Comparison of ENCODE assay signal across 1 cellular context in the genomic region with DNA sequence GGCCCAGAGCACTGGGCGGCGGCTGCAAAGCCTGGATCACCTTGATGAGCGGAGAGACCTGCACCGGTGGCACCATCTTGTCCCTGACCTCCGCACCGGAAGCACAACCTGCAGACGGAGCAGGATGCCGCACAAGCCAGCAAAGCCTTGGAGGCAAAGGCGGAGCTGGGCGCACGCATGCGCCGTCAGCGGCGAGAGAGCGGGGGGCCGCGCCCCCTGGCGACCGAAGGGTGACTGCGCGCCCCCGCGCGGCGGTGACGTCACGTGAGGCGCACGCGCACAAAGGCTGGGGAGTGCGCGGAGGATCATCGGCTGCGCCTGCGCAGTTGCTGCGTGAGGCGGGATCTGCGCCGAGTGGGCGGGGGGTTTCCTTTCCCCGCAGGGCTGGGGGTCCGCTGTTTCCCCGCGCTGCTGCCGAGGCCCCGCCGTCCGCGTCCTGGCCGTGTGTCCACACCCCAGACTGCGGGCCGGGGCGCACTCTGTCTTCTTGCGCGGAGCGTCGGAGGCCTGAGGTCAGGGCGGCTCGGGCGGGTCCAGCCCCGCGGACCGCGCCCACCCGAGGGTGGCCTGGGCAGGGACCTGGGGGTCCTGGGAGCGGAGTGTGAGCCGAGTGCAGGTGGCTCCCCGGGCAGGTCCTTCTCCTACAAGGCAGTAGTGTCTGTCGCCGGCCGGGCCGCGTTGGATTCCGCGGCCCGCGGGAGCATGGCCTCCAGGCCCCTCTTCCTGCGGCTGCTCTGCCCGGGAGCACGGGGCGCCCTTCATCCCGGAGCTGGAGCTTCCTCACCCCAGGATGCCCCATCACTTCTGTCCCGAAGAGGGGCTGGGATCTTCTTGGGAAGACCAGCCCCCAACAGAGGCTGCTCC.
TF ChIP-seq lines count a peak whose summit lies in the region.

A gene with protein sequence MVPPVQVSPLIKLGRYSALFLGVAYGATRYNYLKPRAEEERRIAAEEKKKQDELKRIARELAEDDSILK (minus strand): TSS at position 105 of the 864 bp plus-strand sequence. CDS start 29 bp downstream, at position 76.
TSS of gene MYL5 (plus strand) at position 371 of the 864 bp plus-strand sequence. CDS start 3,485 bp downstream, outside the sequence.

TF ChIP-seq in HepG2, 621 proteins besides CTCF, POLR2A, EP300 and RAD21 (continued from another document and continues in another):
- TF ChIP-seq, protein P1, sequence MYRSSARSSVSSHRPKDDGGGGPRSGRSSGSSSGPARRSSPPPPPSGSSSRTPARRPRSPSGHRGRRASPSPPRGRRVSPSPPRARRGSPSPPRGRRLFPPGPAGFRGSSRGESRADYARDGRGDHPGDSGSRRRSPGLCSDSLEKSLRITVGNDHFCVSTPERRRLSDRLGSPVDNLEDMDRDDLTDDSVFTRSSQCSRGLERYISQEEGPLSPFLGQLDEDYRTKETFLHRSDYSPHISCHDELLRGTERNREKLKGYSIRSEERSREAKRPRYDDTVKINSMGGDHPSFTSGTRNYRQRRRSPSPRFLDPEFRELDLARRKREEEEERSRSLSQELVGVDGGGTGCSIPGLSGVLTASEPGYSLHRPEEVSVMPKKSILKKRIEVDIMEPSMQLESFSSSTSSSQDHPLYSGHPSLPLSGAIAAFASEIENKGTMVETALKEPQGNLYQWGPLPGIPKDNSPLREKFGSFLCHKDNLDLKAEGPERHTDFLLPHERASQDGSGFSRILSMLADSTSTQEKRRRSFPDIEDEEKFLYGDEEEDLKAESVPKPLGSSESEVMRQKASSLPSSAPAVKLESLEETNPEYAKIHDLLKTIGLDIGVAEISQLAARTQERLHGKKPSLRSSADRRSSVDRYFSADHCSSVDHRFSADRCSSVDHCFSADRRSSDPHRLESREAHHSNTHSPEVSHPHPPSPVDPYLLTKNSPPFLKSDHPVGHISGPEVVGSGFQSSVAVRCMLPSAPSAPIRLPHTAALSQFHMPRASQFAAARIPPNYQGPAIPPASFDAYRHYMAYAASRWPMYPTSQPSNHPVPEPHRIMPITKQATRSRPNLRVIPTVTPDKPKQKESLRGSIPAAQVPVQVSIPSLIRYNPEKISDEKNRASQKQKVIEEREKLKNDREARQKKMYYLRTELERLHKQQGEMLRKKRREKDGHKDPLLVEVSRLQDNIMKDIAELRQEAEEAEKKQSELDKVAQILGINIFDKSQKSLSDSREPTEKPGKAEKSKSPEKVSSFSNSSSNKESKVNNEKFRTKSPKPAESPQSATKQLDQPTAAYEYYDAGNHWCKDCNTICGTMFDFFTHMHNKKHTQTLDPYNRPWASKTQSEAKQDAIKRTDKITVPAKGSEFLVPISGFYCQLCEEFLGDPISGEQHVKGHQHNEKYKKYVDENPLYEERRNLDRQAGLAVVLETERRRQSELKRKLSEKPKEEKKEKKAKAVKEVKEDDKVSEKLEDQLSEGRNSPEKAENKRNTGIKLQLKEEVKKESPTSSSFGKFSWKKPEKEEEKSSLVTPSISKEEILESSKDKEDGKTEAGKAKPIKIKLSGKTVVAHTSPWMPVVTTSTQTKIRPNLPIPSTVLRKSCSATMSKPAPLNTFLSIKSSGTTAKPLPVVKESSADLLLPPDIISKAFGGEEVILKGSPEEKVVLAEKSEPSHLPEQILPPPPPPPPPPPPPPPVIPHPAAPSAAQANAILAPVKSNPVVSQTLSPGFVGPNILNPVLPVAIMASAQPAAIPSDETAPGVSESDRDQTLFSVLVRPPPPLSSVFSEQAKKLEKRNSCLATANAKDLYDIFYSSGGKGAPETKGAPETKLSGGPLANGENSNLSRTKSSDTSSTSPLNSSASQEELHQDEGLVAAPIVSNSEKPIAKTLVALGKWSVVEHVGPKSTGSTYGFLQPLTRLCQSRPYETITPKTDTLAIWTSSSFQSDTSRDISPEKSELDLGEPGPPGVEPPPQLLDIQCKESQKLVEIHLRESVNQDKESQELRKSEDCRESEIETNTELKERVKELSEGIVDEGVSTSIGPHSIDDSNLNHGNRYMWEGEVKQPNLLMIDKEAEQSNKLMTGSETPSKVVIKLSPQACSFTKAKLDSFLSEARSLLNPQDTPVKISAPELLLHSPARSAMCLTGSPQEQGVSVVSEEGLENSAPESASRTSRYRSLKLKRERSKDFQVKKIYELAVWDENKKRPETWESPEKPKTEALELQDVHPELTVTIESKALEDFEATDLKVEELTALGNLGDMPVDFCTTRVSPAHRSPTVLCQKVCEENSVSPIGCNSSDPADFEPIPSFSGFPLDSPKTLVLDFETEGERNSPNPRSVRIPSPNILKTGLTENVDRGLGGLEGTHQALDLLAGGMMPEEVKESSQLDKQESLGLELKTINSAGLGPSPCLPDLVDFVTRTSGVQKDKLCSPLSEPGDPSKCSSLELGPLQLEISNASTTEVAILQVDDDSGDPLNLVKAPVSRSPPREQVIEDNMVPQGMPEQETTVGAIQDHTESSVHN (CRISPR knock-in tag; IDR thresholded peaks at IDR 0.05) = peak; percentile 51; the same call in 1 of the 2 replicates
- TF ChIP-seq ZNF503 (CRISPR knock-in tag; IDR thresholded peaks at IDR 0.05) (no peak; the same call in 1 of the 2 replicates), IRF2 (CRISPR knock-in tag; IDR thresholded peaks at IDR 0.05) (peak; percentile 87), NBN (conservative IDR thresholded peaks at IDR 0.05) (no peak), CENPX (CRISPR knock-in tag; IDR thresholded peaks at IDR 0.05) (no peak), STAG1 (CRISPR knock-in tag; IDR thresholded peaks at IDR 0.05) (peak; percentile 67), GPBP1L1 (CRISPR knock-in tag; IDR thresholded peaks at IDR 0.05) (no peak), HHEX (CRISPR knock-in tag; IDR thresholded peaks at IDR 0.05) (no peak), ZBTB25 (CRISPR knock-in tag; IDR thresholded peaks at IDR 0.05) (peak; percentile 61; the same call in 1 of the 2 replicates), ZNF724P (CRISPR knock-in tag; IDR thresholded peaks at IDR 0.05; ENCODE audit: borderline replicate concordance) (no peak), THAP11 (CRISPR knock-in tag; IDR thresholded peaks at IDR 0.05) (peak; percentile 91), ZNF616 (CRISPR knock-in tag; IDR thresholded peaks at IDR 0.05; ENCODE audit: low read depth) (peak; percentile 77), ZNF703 (CRISPR knock-in tag; IDR thresholded peaks at IDR 0.05; ENCODE audit: borderline replicate concordance) (no peak), REXO4 (CRISPR knock-in tag; IDR thresholded peaks at IDR 0.05; ENCODE audit: borderline replicate concordance) (no peak), REPIN1 (CRISPR knock-in tag; IDR thresholded peaks at IDR 0.05; ENCODE audit: borderline replicate concordance, low read depth) (peak; percentile 64), NFKB2 (CRISPR knock-in tag; IDR thresholded peaks at IDR 0.05; ENCODE audit: borderline replicate concordance) (no peak), SP5 (CRISPR knock-in tag; IDR thresholded peaks at IDR 0.05; ENCODE audit: borderline replicate concordance, low read depth) (peak; percentile 37; the same call in 1 of the 2 replicates), CHD4 (IDR thresholded peaks at IDR 0.05; ENCODE audit: borderline replicate concordance, low read length) (0 out of 2 replicates have a peak, but pooled peaks have one; percentile 42), MEIS2 (CRISPR knock-in tag; IDR thresholded peaks at IDR 0.05) (peak; percentile 14), HOXA5 (CRISPR knock-in tag; IDR thresholded peaks at IDR 0.05) (no peak), SP1 (IDR thresholded peaks at IDR 0.05) (no peak), SP1 (CRISPR knock-in tag; IDR thresholded peaks at IDR 0.05) (peak; percentile 63), IKZF4 (CRISPR knock-in tag; IDR thresholded peaks at IDR 0.05; ENCODE audit: borderline replicate concordance, low read depth, not compliant biosample characterization) (no peak), ZNF556 (CRISPR knock-in tag; IDR thresholded peaks at IDR 0.05; ENCODE audit: borderline replicate concordance) (0 out of 2 replicates have a peak, but pooled peaks have one; percentile 61), ZBTB26 (CRISPR knock-in tag; IDR thresholded peaks at IDR 0.05; ENCODE audit: borderline replicate concordance) (peak; percentile 30; the same call in 1 of the 2 replicates), RFX3 (CRISPR knock-in tag; IDR thresholded peaks at IDR 0.05) (no peak), MZF1 (CRISPR knock-in tag; IDR thresholded peaks at IDR 0.05; ENCODE audit: borderline replicate concordance) (no peak), ZNF232 (CRISPR knock-in tag; IDR thresholded peaks at IDR 0.05; ENCODE audit: borderline replicate concordance) (peak; percentile 61; the same call in 1 of the 2 replicates), SIX4 (CRISPR knock-in tag; IDR thresholded peaks at IDR 0.05) (no peak; the same call in 1 of the 2 replicates), ZNF513 (CRISPR knock-in tag; conservative IDR thresholded peaks at IDR 0.05) (no peak), PCBP1 (IDR thresholded peaks at IDR 0.05; ENCODE audit: borderline replicate concordance, low read depth, low read length) (no peak), ZEB1 (IDR thresholded peaks at IDR 0.05; ENCODE audit: insufficient replicate concordance, low read depth) (no peak), SP4 (CRISPR knock-in tag; IDR thresholded peaks at IDR 0.05) (peak; percentile 74; the same call in 1 of the 2 replicates), HES4 (CRISPR knock-in tag; IDR thresholded peaks at IDR 0.05; ENCODE audit: borderline replicate concordance) (peak; percentile 77; the same call in 1 of the 2 replicates), ZNF362 (CRISPR knock-in tag; IDR thresholded peaks at IDR 0.05; ENCODE audit: borderline replicate concordance) (0 out of 2 replicates have a peak, but pooled peaks have one; percentile 40)
- TF ChIP-seq, protein P2, sequence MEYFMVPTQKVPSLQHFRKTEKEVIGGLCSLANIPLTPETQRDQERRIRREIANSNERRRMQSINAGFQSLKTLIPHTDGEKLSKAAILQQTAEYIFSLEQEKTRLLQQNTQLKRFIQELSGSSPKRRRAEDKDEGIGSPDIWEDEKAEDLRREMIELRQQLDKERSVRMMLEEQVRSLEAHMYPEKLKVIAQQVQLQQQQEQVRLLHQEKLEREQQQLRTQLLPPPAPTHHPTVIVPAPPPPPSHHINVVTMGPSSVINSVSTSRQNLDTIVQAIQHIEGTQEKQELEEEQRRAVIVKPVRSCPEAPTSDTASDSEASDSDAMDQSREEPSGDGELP (IDR thresholded peaks at IDR 0.05; ENCODE audit: borderline replicate concordance, low read depth) = no peak; the same call in 1 of the 2 replicates
- TF ChIP-seq, protein P3, sequence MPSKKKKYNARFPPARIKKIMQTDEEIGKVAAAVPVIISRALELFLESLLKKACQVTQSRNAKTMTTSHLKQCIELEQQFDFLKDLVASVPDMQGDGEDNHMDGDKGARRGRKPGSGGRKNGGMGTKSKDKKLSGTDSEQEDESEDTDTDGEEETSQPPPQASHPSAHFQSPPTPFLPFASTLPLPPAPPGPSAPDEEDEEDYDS (CRISPR knock-in tag; IDR thresholded peaks at IDR 0.05) = peak; percentile 75
